ENCODE assay signal across 18 cellular contexts in the genomic region with DNA sequence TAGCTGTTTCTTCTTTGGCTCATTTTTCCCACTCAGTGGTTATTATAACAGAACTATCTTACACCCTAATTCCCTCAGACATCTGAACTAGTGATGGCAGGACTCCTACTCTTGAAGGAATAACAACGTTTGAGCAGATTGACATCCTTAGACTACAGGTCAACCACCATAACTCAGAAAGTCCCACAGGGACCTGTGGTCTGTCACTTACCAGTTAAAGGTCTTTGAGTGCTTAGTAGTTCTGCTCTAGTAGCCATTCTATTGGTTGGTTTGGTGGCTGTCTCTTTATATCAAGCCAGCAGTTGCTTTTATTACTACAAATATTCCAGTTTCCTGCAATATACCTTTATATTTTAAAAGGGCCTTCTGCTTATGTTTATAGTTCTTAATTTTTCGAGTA.
DNase-seq lines count a peak whose midpoint lies in the region; ATAC-seq, FAIRE-seq and TF ChIP-seq lines count a peak whose summit lies in the region.
"Had no signal": no experiment of that assay in that cellular context is flagged by ENCODE, and none has a peak within 500 bp of the region (broad histone marks: within the 10 kb centered on the region; RNA-seq: fewer than 3 reads in every experiment).

No MANE protein-coding gene starts in this region.

- H3K27me3 ChIP-seq in GM12878 (replicated peaks in 1 of 2; ENCODE audit: control insufficient read depth in 2 of 2, insufficient read depth in 2 of 2, low read length in 1 of 2), result no peaks in the 10 kb centered on the region

- H3K4me1 ChIP-seq in GM12878 (ENCODE audit: control insufficient read depth, insufficient read depth, low read length), result no peaks in the 10 kb centered on the region

- no peak for TF ChIP-seq POLR2A in GM12878 (IDR thresholded peaks at IDR 0.05; ENCODE audit: low read depth, low read length)

- CTCF ChIA-PET in GM12878 (lab: Yijun Ruan, JAX), result no interaction called here

- no peak overlapping the region for H3K4me3 ChIP-seq in GM12878

- H3K36me3 Mint-ChIP-seq in HFFc6 (ENCODE audit: low read depth), result peaks cover 72% of the 10 kb centered on the region
- H3K36me3 Mint-ChIP-seq in endothelial cell (ENCODE audit: low read depth, unreplicated experiment), result peaks cover 48% of the 10 kb centered on the region

- no peaks in the 10 kb centered on the region for H4K20me1 ChIP-seq in GM12878 (ENCODE audit: control insufficient read depth, insufficient read depth)

- no peak overlapping the region for H3K4me2 ChIP-seq in GM12878 (ENCODE audit: control insufficient read depth, insufficient read depth)

- no peak overlapping the region for H3K27ac ChIP-seq in GM12878 (ENCODE audit: control insufficient read depth, insufficient read depth)

- no peak for FAIRE-seq in GM12878 (lab: Jason Lieb, UNC)
- FAIRE-seq: G401.6, GM12892, H1, HepG2 had no signal

- in situ Hi-C loops in GM12878 (cut with MboI), result no loop called here

- H3K9ac ChIP-seq in GM12878 (ENCODE audit: control insufficient read depth, insufficient read depth, low read length), result no peak overlapping the region

- no peak for TF ChIP-seq CTCF in HFFc6 (IDR thresholded peaks at IDR 0.05)
- TF ChIP-seq CTCF in GM12878 (IDR thresholded peaks at IDR 0.05 in 2 of 3, conservative IDR thresholded peaks at IDR 0.05 in 1 of 3; ENCODE audit: control insufficient read depth in 2 of 3, extremely low read depth in 1 of 3, insufficient read depth in 1 of 3, low read depth in 3 of 3, low read length in 3 of 3), result no peak
- TF ChIP-seq CTCF in endothelial cell (IDR thresholded peaks at IDR 0.05; ENCODE audit: unreplicated experiment), result no peak

- H3K36me3 ChIP-seq in GM12878 (ENCODE audit: control insufficient read depth in 2 of 2, insufficient read depth in 2 of 2, low read length in 1 of 2), result peaks cover 8 to 32% of the 10 kb centered on the region in 2 experiments

- no peak for TF ChIP-seq EP300 in GM12878 (IDR thresholded peaks at IDR 0.05; ENCODE audit: borderline replicate concordance in 1 of 2, control insufficient read depth in 1 of 2, low read depth in 2 of 2, low read length in 2 of 2)

- no TSS peak for BruUV-seq in GM12878 (replicated peaks; lab: Mats Ljungman, UMichigan)

- RAD21 ChIA-PET in GM12878 (lab: Charles Lee; ENCODE audit: unreplicated experiment), result no interaction called here

- 21% methylated on average over 2 of the region's 2 CpGs for WGBS in GM12878 (ENCODE audit: insufficient coverage, insufficient replicate concordance, low lambda C conversion rate, missing lambda C conversion rate)

- no peak overlapping the region for H2AFZ ChIP-seq in GM12878 (ENCODE audit: control insufficient read depth, low read depth, low read length)

- no peaks in the 10 kb centered on the region for H3K4me1 Mint-ChIP-seq in HFFc6 (ENCODE audit: low read depth)
- H3K4me1 Mint-ChIP-seq in endothelial cell (ENCODE audit: unreplicated experiment), result no peaks in the 10 kb centered on the region
- H3K4me1 Mint-ChIP-seq: B cell, H9, IgD-negative memory B cell had no signal

- H3K79me2 ChIP-seq in GM12878 (ENCODE audit: control insufficient read depth, insufficient read depth, low read length), result no peaks in the 10 kb centered on the region

- no peak for DNase-seq in HFFc6
- DNase-seq in GM12878 (ENCODE audit: low read depth, low spot score), result no peak
- DNase-seq in endothelial cell (ENCODE audit: low spot score), result no peak
- no peak for DNase-seq in GM19240 (ENCODE audit: insufficient read length, low spot score)
- no peak for DNase-seq in NCI-H510A (lab: John Stamatoyannopoulos, UW)
- DNase-seq: C1 segment of cervical spinal cord; CD4-positive, CD25-positive, alpha-beta regulatory T cell; CD8-positive, alpha-beta memory T cell; COR-L47; DMS 273 treated with DMSO at 0.1 percent for 48 hours; H9 had no signal

- POLR2A ChIA-PET in GM12878 (lab: Charles Lee), result no interaction called here

- SMC1A ChIA-PET in GM12878 (lab: Charles Lee; ENCODE audit: uncharacterized antibody, unreplicated experiment), result interaction anchor here (1.0 to 1.2 kb wide), 3 partner anchors 9 to 22 kb away, joined by 3 to 4 read pairs (median 3); no protein-coding TSS in a partner anchor

- no peaks in the 10 kb centered on the region for H3K27me3 Mint-ChIP-seq in HFFc6 (ENCODE audit: insufficient read depth)
- H3K27me3 Mint-ChIP-seq in endothelial cell (ENCODE audit: unreplicated experiment), result no peaks in the 10 kb centered on the region
- H3K27me3 Mint-ChIP-seq: B cell; CD4-positive, CD25-positive, alpha-beta regulatory T cell; CD8-positive, alpha-beta memory T cell; IgD-negative memory B cell had no signal

- peak overlapping the region; percentile 2; the same call in 1 of the 2 replicates for H3K27ac Mint-ChIP-seq in HFFc6
- H3K27ac Mint-ChIP-seq in endothelial cell (ENCODE audit: unreplicated experiment), result no peak overlapping the region
- H3K27ac Mint-ChIP-seq: B cell, H9 had no signal

- H3K9me3 Mint-ChIP-seq in HFFc6 (no peaks in the 10 kb centered on the region), endothelial cell (ENCODE audit: unreplicated experiment) (no peaks in the 10 kb centered on the region)
- H3K9me3 Mint-ChIP-seq: CD4-positive, CD25-positive, alpha-beta regulatory T cell; CD8-positive, alpha-beta memory T cell; H9; IgD-negative memory B cell had no signal

- intact Hi-C loops in GM12878 (cut with micrococcal nuclease; ENCODE audit: unreplicated experiment), result no loop called here

- no peak for TF ChIP-seq RAD21 in GM12878 (IDR thresholded peaks at IDR 0.05; ENCODE audit: insufficient read depth, low read depth, low read length)

- H3K4me3 Mint-ChIP-seq in HFFc6 (no peak overlapping the region), endothelial cell (ENCODE audit: unreplicated experiment) (peak overlapping the region; percentile 2)
- H3K4me3 Mint-ChIP-seq: B cell; CD4-positive, CD25-positive, alpha-beta regulatory T cell; CD8-positive, alpha-beta memory T cell; H9; IgD-negative memory B cell had no signal

- no peak for ATAC-seq in GM12878
- no peak for ATAC-seq in GM19467 (IDR thresholded peaks at IDR 0.05; ENCODE audit: unreplicated experiment)
- ATAC-seq: HepG2 had no signal

- no peaks in the 10 kb centered on the region for H3K9me3 ChIP-seq in GM12878 (replicated peaks; ENCODE audit: control insufficient read depth, insufficient read depth, low read length)

TF ChIP-seq in GM12878, 131 proteins besides CTCF, POLR2A, EP300 and RAD21:
- TF ChIP-seq MEF2B (IDR thresholded peaks at IDR 0.05; ENCODE audit: partially characterized antibody, poor library complexity, severe bottlenecking) (peak; percentile 22), SUPT20H (IDR thresholded peaks at IDR 0.05; ENCODE audit: borderline replicate concordance, control insufficient read depth, low read depth, low read length) (no peak)
